8 cellular contexts compared by ENCODE assay signal in the genomic region with DNA sequence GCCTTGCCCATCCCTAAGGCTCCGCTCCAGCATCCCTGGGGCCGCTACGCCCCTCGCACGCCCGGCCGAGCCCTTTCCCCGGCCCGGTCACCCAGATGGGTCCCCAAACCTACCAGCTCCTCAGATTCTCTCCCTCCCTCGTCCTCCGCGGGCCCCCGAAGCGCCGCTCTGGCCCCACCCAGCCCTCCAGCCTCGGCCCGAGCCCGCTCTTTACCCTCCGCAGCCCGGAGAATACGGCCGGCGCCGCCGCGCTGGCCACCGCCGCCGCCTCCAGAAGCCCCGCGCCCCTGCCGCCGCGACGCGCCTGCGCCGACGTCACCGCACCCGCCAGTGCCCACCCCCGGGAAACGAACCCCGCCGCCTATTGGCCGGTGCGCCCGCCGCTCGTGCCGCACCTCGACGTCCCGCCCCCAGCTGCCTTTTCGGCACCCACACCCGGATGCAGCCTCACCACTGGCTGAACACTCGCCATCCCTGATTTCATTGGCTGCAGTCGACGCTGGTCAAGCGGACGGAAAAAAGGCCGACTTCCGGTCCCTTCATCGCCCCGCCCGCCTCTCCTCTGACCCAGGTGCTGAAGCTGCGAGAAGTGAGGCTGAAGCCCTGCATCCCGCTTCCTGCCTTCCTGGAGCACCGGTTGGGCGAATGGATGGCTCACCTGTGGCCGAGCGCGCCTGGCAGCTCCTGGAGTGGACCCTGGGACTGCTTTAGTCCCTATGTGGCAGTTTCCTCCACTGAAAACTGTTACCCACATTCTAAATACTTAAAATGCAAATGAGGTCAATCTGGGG. TPM values are rescaled to one million over a fixed set of nuclear protein-coding genes. Genes with fewer than 3 reads are reported as not detected.
DNase-seq lines count a peak whose midpoint lies in the region; ATAC-seq and TF ChIP-seq lines count a peak whose summit lies in the region.

A gene (minus strand): TSS at position 292 of the 791 bp plus-strand sequence. CDS start 1,364 bp downstream, outside the sequence.

- peaks cover under 1% of the 10 kb centered on the region for H3K36me3 ChIP-seq in kidney epithelial cell (ENCODE audit: control insufficient read depth, insufficient read depth, low read length)

- H3K4me3 ChIP-seq in kidney epithelial cell (ENCODE audit: low read depth, low read length), result peak within 1 kb of the TSS; percentile 99

- DNase-seq in AG20443 (ENCODE audit: low spot score) (peak; percentile 95), NCI-H510A (lab: John Stamatoyannopoulos, UW) (peak; percentile 99), cerebellum (ENCODE audit: low spot score) (peak; percentile 99), kidney epithelial cell (ENCODE audit: low read depth) (peak; percentile 91)
- DNase-seq in activated CD4-positive, alpha-beta T cell treated with anti-CD3 and anti-CD28 coated beads for 1 hour, result peak; percentile 85
- peak; percentile 91 to 95 for DNase-seq in stimulated activated CD4-positive, alpha-beta T cell treated with anti-CD3 and anti-CD28 coated beads, Interleukin-15, amount 100 ng/mL, for 48 hours (ENCODE audit: low read depth in 2 of 2)

- TF ChIP-seq CTCF in kidney epithelial cell (IDR thresholded peaks at IDR 0.05; ENCODE audit: insufficient read depth, low read length, poor library complexity, severe bottlenecking), result no peak

- TF ChIP-seq POLR2A in GM19099 (IDR thresholded peaks at IDR 0.05; ENCODE audit: extremely low read depth, insufficient read length, low read depth), result peak; percentile 77

- peak; percentile 94 for ATAC-seq in HG03432 (IDR thresholded peaks at IDR 0.05; ENCODE audit: unreplicated experiment)

- H3K27me3 ChIP-seq in kidney epithelial cell (ENCODE audit: control insufficient read depth, insufficient read depth, low read length), result no peaks in the 10 kb centered on the region

RNA-seq across cellular contexts. Expression of the gene that starts here (rescaled TPM):
- total RNA-seq in cerebellum (45.4 TPM), kidney epithelial cell (155 and 199 TPM in 2 replicates)

Comparison
In these comparisons a context has a peak if more than half of its experiments do, and no peak if none do; other contexts are left out.
1. Peak in every context shown above with its lines: DNase-seq, ATAC-seq and H3K4me3 ChIP-seq.